10 cellular contexts compared by ENCODE assay signal in the genomic region with DNA sequence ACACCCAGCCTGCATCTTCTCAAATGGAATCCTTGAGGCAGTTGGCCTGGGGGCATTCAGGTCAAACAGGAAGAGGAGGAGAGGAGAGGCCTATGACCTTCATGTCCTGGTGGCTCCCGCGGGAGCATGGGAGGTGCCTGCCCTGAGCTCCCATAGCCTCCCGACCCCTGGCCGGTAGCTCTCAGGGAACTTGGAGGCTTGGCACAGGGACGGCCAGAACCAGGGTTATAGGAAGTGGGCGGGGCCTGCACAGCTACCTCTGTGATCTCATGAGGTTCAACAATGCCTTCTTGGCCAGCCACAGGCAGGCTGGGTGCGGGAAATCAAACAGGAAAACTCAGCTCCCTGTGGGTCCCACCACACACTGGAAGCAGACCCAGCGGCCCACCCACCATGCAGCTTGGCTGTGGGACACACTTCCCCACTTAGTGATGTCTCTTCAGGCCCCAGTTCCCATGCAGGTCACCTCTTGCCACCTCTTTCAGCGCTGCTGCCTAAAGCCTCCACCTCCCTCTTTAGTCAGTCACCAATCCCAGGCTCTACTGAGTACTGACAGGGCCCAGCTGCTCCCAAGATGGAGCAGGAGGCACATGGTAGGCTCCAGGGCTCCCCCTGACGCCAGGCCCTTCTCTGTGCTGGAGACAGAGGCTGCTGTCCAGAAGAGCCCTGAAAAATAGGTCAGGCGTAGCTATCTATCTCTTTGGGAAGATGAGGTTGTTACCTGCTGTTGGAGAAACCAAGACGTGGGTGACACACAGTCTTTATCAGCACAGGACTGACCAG. TPM values are rescaled to one million over a fixed set of nuclear protein-coding genes. Genes with fewer than 3 reads are reported as not detected.
DNase-seq lines count a peak whose midpoint lies in the region; ATAC-seq and TF ChIP-seq lines count a peak whose summit lies in the region.
"Had no signal": no experiment of that assay in that cellular context is flagged by ENCODE, and none has a peak within 500 bp of the region (broad histone marks: within the 10 kb centered on the region; RNA-seq: fewer than 3 reads in every experiment).

Gene SLFNL1, minus strand, starts transcription at position 200 of the 783 bp plus-strand sequence. CDS start 1,065 bp downstream, outside the sequence.

- no peak within 1 kb of the TSS for H4K5ac ChIP-seq in H9 (ENCODE audit: insufficient read length, low read depth, low read length)

- H2AK5ac ChIP-seq in H9 (ENCODE audit: insufficient read length, low read length) = no peak within 1 kb of the TSS

- peaks cover 23% of the 10 kb centered on the region for H3K27me3 Mint-ChIP-seq in H9 (ENCODE audit: low read depth)
- no peaks in the 10 kb centered on the region for H3K27me3 Mint-ChIP-seq in activated naive CD8-positive, alpha-beta T cell treated with anti-CD3 and anti-CD28 coated beads, Interleukin-2, amount 10 ng/mL, durations not matched to agents 7 days and 5 days

- peaks cover 5% of the 10 kb centered on the region; the same call in 1 of the 2 replicates for H3K4me1 ChIP-seq in BE2C
- no peaks in the 10 kb centered on the region for H3K4me1 ChIP-seq in H9 (ENCODE audit: insufficient read depth, low read length)

- no peak within 1 kb of the TSS for H2BK15ac ChIP-seq in H9 (ENCODE audit: low read depth, low read length)

- H3K4me1 Mint-ChIP-seq in H9 = peaks cover 12 to 16% of the 10 kb centered on the region in 2 experiments
- peaks cover 11% of the 10 kb centered on the region for H3K4me1 Mint-ChIP-seq in activated naive CD8-positive, alpha-beta T cell treated with anti-CD3 and anti-CD28 coated beads, Interleukin-2, amount 10 ng/mL, durations not matched to agents 7 days and 5 days

- H4K91ac ChIP-seq in H9 (ENCODE audit: insufficient read length, low read depth, low read length) = no peak within 1 kb of the TSS

- H3K14ac ChIP-seq in H9 (ENCODE audit: insufficient read depth, low read length) = no peak within 1 kb of the TSS

- no peak within 1 kb of the TSS for H2BK20ac ChIP-seq in H9 (ENCODE audit: low read depth, low read length, poor library complexity, severe bottlenecking)

- H3K27me3 ChIP-seq in BE2C = no peaks in the 10 kb centered on the region
- no peaks in the 10 kb centered on the region for H3K27me3 ChIP-seq in H9 (ENCODE audit: insufficient read depth, low read length)

- H3K9me3 Mint-ChIP-seq in H9 = no peaks in the 10 kb centered on the region
- no peaks in the 10 kb centered on the region for H3K9me3 Mint-ChIP-seq in activated naive CD8-positive, alpha-beta T cell treated with anti-CD3 and anti-CD28 coated beads, Interleukin-2, amount 10 ng/mL, durations not matched to agents 7 days and 5 days

- WGBS in H9 (ENCODE audit: extremely low coverage, insufficient read length, low lambda C conversion rate) = no CpG with 5 or more reads among the region's 12 CpGs

- peak within 1 kb of the TSS in 1 of 3 experiments; percentile 75; a peak in 2 of 7 replicates for H3K27ac Mint-ChIP-seq in H9
- peak within 1 kb of the TSS; percentile 68 for H3K27ac Mint-ChIP-seq in activated naive CD8-positive, alpha-beta T cell treated with anti-CD3 and anti-CD28 coated beads, Interleukin-2, amount 10 ng/mL, durations not matched to agents 7 days and 5 days

- H3K56ac ChIP-seq in H9 (ENCODE audit: insufficient read length, low read depth, low read length) = no peak within 1 kb of the TSS

- no peak within 1 kb of the TSS for H3K4me3 Mint-ChIP-seq in H9
- no peak within 1 kb of the TSS for H3K4me3 Mint-ChIP-seq in activated naive CD8-positive, alpha-beta T cell treated with anti-CD3 and anti-CD28 coated beads, Interleukin-2, amount 10 ng/mL, durations not matched to agents 7 days and 5 days

- POLR2A ChIA-PET in activated naive CD8-positive, alpha-beta T cell treated with anti-CD3 and anti-CD28 coated beads, Interleukin-2, amount 10 ng/mL, durations not matched to agents 7 days and 5 days (lab: Charles Lee) = interaction anchor here (0.9 kb wide), 1 partner anchor 12 kb away, joined by 3 read pairs; no protein-coding TSS in a partner anchor

- H3K18ac ChIP-seq in H9 (ENCODE audit: insufficient read length, low read depth, low read length) = no peak within 1 kb of the TSS

- no peak within 1 kb of the TSS for H2BK5ac ChIP-seq in H9 (ENCODE audit: insufficient read length, low read length)

- no peak within 1 kb of the TSS for H4K8ac ChIP-seq in H9 (replicated peaks; ENCODE audit: insufficient read length, low read depth, low read length)

- H3K27ac ChIP-seq in H9 (ENCODE audit: insufficient read length, low read depth, low read length) = no peak within 1 kb of the TSS

- H3K9ac ChIP-seq in H9 (ENCODE audit: extremely low read depth, insufficient read length, low read length) = no peak within 1 kb of the TSS

- H3K23me2 ChIP-seq in H9 (ENCODE audit: insufficient read length, low read depth, low read length, poor library complexity, severe bottlenecking) = no peaks in the 10 kb centered on the region

- intact Hi-C loops in left colon (cut with DNase I, micrococcal nuclease) = no loop called here

- no peak within 1 kb of the TSS for H2AFZ ChIP-seq in H9 (ENCODE audit: low read length)

- H3K79me2 ChIP-seq in H9 (ENCODE audit: insufficient read depth, low read length) = no peaks in the 10 kb centered on the region

- H3K4ac ChIP-seq in H9 (ENCODE audit: low read depth, low read length) = no peak within 1 kb of the TSS

- H3K36me3 ChIP-seq in BE2C = no peaks in the 10 kb centered on the region; the same call in 1 of the 2 replicates

- no peak within 1 kb of the TSS for H3T11ph ChIP-seq in H9 (ENCODE audit: low read length)

- peaks cover 2 to 28% (median 25%) of the 10 kb centered on the region in 3 experiments; a peak in 6 of 7 replicates for H3K36me3 Mint-ChIP-seq in H9 (ENCODE audit: insufficient read depth in 1 of 3, low read depth in 3 of 3)
- H3K36me3 Mint-ChIP-seq in activated naive CD8-positive, alpha-beta T cell treated with anti-CD3 and anti-CD28 coated beads, Interleukin-2, amount 10 ng/mL, durations not matched to agents 7 days and 5 days = peaks cover 6% of the 10 kb centered on the region

- H3K4me2 ChIP-seq in H9 (ENCODE audit: insufficient read depth, insufficient read length, low read length) = no peak within 1 kb of the TSS

- no peaks in the 10 kb centered on the region for H3K79me1 ChIP-seq in H9 (ENCODE audit: insufficient read depth, low read depth, low read length, poor library complexity, severe bottlenecking)

- H3K23ac ChIP-seq in H9 (ENCODE audit: insufficient read length, low read depth, low read length) = no peak within 1 kb of the TSS

- DNase-seq in BE2C = peak; percentile 40
- peak; percentile 74 for DNase-seq in H9
- no peak for DNase-seq in activated naive CD8-positive, alpha-beta T cell treated with anti-CD3 and anti-CD28 coated beads, Interleukin-2, amount 10 ng/mL, durations not matched to agents 7 days and 5 days
- DNase-seq in left colon = peak in 1 of 2 donors; percentile 28
- no peak for DNase-seq in NCI-H526 treated with DMSO at 0.1 percent for 48 hours (lab: John Stamatoyannopoulos, UW)
- no peak for DNase-seq in ecto neural progenitor cell (ENCODE audit: low spot score)
- DNase-seq: nucleus accumbens, SHP77 had no signal

- no peak for ATAC-seq in activated naive CD8-positive, alpha-beta T cell treated with anti-CD3 and anti-CD28 coated beads, Interleukin-2, amount 10 ng/mL, durations not matched to agents 7 days and 5 days (ENCODE audit: low read depth)
- ATAC-seq in left colon (peak; percentile 34), HG02970 (IDR thresholded peaks at IDR 0.05; ENCODE audit: low FRiP score, unreplicated experiment) (no peak), GM19023 (IDR thresholded peaks at IDR 0.05; ENCODE audit: unreplicated experiment) (no peak)

- H2BK12ac ChIP-seq in H9 (ENCODE audit: insufficient read length, low read depth, low read length) = no peak within 1 kb of the TSS

- TF ChIP-seq CTCF in BE2C (IDR thresholded peaks at IDR 0.05; ENCODE audit: low read depth, low read length) (peak; percentile 24), H9 (conservative IDR thresholded peaks at IDR 0.05) (peak; percentile 43; the same call in 2 of the 3 replicates)

- H4K20me1 ChIP-seq in H9 (ENCODE audit: control insufficient read depth, insufficient read depth, insufficient read length) = no peaks in the 10 kb centered on the region

- no peak within 1 kb of the TSS for H3K4me3 ChIP-seq in BE2C (ENCODE audit: low read depth, low read length)

- H3K9me3 ChIP-seq in BE2C = no peaks in the 10 kb centered on the region
- H3K9me3 ChIP-seq in H9 (ENCODE audit: control insufficient read depth, low read depth, low read length) = no peaks in the 10 kb centered on the region

- no peak within 1 kb of the TSS for H2BK120ac ChIP-seq in H9 (ENCODE audit: low read depth, low read length, poor library complexity, severe bottlenecking)

RNA-seq across cellular contexts. Expression of gene SLFNL1, which starts in this region (rescaled TPM):
- 0.42 TPM for polyA plus RNA-seq in BE2C (2012; ENCODE audit: insufficient read depth, insufficient read length, low read depth)
- total RNA-seq in H9 (2021) (0.11 TPM in 1 of 2 replicates, not detected in the other), left colon (under 1 TPM; 0.25 to 0.61 TPM)
- under 1 TPM; 0.55 to 0.60 TPM for total RNA-seq in activated naive CD8-positive, alpha-beta T cell treated with anti-CD3 and anti-CD28 coated beads, Interleukin-2, amount 10 ng/mL, durations not matched to agents 7 days and 5 days

Comparison
In these comparisons a context has a peak if more than half of its experiments do, and no peak if none do; other contexts are left out.
1. Peak in DNase-seq in H9; RNA of the gene not detected or under 1 TPM.
2. Peak in ATAC-seq in left colon; RNA of the gene not detected or under 1 TPM.